Comparison of ENCODE assay signal across 20 cellular contexts in the genomic region with DNA sequence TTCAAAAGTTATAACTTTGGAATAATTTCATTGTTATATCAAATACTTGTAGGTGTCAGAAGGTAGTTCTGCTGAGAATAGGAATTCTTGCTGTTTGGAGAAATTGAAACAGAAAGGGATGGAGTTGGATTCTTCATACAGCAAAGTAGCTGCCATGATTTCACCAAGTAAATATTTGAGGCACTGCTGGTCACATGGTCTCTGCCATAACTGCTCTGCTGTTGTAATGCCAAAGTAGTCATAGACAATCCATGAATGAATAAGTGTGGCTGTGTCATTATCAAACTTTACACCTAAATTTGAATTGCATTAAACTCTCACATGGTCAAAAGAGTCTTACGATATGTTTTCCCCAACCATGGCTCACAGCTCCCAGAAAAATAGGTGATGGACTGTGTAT.
DNase-seq lines count a peak whose midpoint lies in the region; ATAC-seq and TF ChIP-seq lines count a peak whose summit lies in the region.
"Had no signal": no experiment of that assay in that cellular context is flagged by ENCODE, and none has a peak within 500 bp of the region (broad histone marks: within the 10 kb centered on the region; RNA-seq: fewer than 3 reads in every experiment).

No MANE protein-coding gene starts in this region.

- H3K79me2 ChIP-seq in smooth muscle cell (ENCODE audit: low read depth), result peaks cover 24% of the 10 kb centered on the region

- ATAC-seq in HG02610 (IDR thresholded peaks at IDR 0.05; ENCODE audit: unreplicated experiment), result no peak

- no peak overlapping the region for H3K4me2 ChIP-seq in smooth muscle cell

- H3K4me3 ChIP-seq in adipocyte (ENCODE audit: low read length) (no peak overlapping the region), smooth muscle cell (no peak overlapping the region)
- H3K4me3 ChIP-seq: testis had no signal

- DNase-seq in H4 (ENCODE audit: low spot score) (peak; percentile 3), adipocyte (ENCODE audit: low read depth) (peak; percentile 34), fibroblast of peridontal ligament (ENCODE audit: extremely low read depth) (peak; percentile 60), smooth muscle cell (lab: John Stamatoyannopoulos, UW; ENCODE audit: unreplicated experiment) (no peak), NCI-H524 (lab: John Stamatoyannopoulos, UW) (no peak), NCI-H526 treated with DMSO at 0.1 percent for 48 hours (lab: John Stamatoyannopoulos, UW) (no peak)
- DNase-seq: activated naive CD4-positive, alpha-beta T cell treated with Interleukin-2 at 50 U/mL for 16 hours; C1 segment of cervical spinal cord; DMS 273 treated with DMSO at 0.1 percent for 48 hours; islet precursor cell; KG1; mesendoderm; NCI-H1092; NCI-H2107; SHP77 treated with DMSO at 0.1 percent for 48 hours; small intestine; testis had no signal

- no peaks in the 10 kb centered on the region for H3K27me3 ChIP-seq in adipocyte (replicated peaks; ENCODE audit: control insufficient read depth, insufficient read depth, low read length)
- no peaks in the 10 kb centered on the region for H3K27me3 ChIP-seq in smooth muscle cell (ENCODE audit: low read depth)
- H3K27me3 ChIP-seq: testis had no signal

- H3K36me3 ChIP-seq in adipocyte (ENCODE audit: control insufficient read depth, insufficient read depth, low read length, severe bottlenecking), result no peaks in the 10 kb centered on the region
- no peaks in the 10 kb centered on the region for H3K36me3 ChIP-seq in smooth muscle cell (ENCODE audit: low read depth)

- peak overlapping the region; percentile 35 for H3K27ac ChIP-seq in smooth muscle cell (ENCODE audit: low read depth)
- H3K27ac ChIP-seq: HL-60, testis, VCaP had no signal

- no peak overlapping the region for H3K9ac ChIP-seq in adipocyte (ENCODE audit: low read length)
- H3K9ac ChIP-seq in smooth muscle cell (ENCODE audit: low read depth), result no peak overlapping the region

- no peaks in the 10 kb centered on the region for H3F3A ChIP-seq in smooth muscle cell (ENCODE audit: low read depth)

- no peak for TF ChIP-seq CTCF in smooth muscle cell (IDR thresholded peaks at IDR 0.05; ENCODE audit: borderline replicate concordance, insufficient read depth, poor library complexity, severe bottlenecking)

- H2AFZ ChIP-seq in smooth muscle cell (ENCODE audit: low read depth), result no peak overlapping the region

- H3K4me1 ChIP-seq in adipocyte (ENCODE audit: control insufficient read depth, insufficient read depth, low read length) (peaks cover 17% of the 10 kb centered on the region), smooth muscle cell (ENCODE audit: low read depth) (peaks cover 3% of the 10 kb centered on the region)
- H3K4me1 ChIP-seq: testis had no signal

- H3K9me3 ChIP-seq in adipocyte (ENCODE audit: control insufficient read depth, low read length) (no peaks in the 10 kb centered on the region), smooth muscle cell (replicated peaks; ENCODE audit: low read depth) (no peaks in the 10 kb centered on the region)
- H3K9me3 ChIP-seq: testis had no signal

- H4K20me1 ChIP-seq in smooth muscle cell (ENCODE audit: low read depth), result no peaks in the 10 kb centered on the region

- 100% methylated on average over 1 of the region's 1 CpG for WGBS in smooth muscle cell (ENCODE audit: low lambda C conversion rate)

Comparison
In these comparisons a context has a peak if more than half of its experiments do, and no peak if none do; other contexts are left out.
1. DNase-seq: peak in H4 (single experiment), adipocyte (single experiment) and fibroblast of peridontal ligament (single experiment); none in smooth muscle cell (single experiment), NCI-H524 (0 of 2) and NCI-H526 treated with DMSO at 0.1 percent for 48 hours (single experiment).